In the genomic region with DNA sequence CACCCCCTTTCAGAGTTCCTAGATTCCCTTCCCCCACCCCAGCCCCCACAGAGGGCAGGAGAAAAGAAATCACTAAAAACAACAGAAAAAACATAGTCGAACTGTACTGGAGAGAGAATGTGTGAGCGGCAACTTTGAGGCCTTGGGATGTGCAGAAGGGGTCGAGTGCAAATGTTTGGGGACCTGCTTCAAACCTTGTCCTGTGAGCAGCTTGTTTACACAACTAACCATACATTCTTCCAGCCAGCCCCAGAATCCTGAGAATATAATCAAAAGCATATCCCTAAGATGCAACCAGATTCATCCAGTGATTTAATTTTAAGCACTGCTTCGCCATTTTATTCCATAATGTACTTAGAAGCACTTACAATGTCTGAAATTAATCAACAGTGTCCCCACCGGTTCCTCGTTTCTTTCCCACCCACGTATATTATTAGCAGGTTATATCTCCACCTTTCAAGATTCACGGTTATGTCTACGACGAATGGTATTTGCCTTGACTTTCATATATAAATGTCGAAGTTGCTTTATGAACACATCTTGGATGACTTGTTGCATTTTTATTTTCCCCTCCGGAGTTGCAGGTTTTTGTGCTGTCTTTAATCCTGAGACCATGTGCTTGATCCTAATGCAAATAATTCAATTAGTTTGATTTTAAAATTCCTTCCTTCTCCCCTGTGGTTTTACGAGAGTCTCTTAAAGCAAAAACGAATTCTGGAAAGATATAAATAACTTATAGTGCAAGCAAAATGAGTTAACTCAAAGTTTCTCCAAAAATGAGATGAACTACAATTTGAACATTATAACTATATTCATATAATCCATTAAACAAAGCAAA, we compare ENCODE assay signal across 26 cellular contexts.
DNase-seq lines count a peak whose midpoint lies in the region; ATAC-seq and TF ChIP-seq lines count a peak whose summit lies in the region.
"Had no signal": no experiment of that assay in that cellular context is flagged by ENCODE, and none has a peak within 500 bp of the region (broad histone marks: within the 10 kb centered on the region; RNA-seq: fewer than 3 reads in every experiment).

No MANE protein-coding gene starts in this region.

- no peak overlapping the region for H2AK5ac ChIP-seq in H9 (ENCODE audit: insufficient read length, low read length)

- peaks cover 11% of the 10 kb centered on the region; the same call in 1 of the 2 replicates for H3K4me1 ChIP-seq in H9 (ENCODE audit: insufficient read depth, low read length)
- no peaks in the 10 kb centered on the region for H3K4me1 ChIP-seq in endodermal cell (ENCODE audit: control insufficient read depth, insufficient read depth, low read length)
- H3K4me1 ChIP-seq in CD4-positive, alpha-beta memory T cell (ENCODE audit: insufficient read depth, low read length), result peaks cover 9% of the 10 kb centered on the region
- H3K4me1 ChIP-seq: BE2C, Peyer's patch had no signal

- no peak for ATAC-seq in GM21737 (IDR thresholded peaks at IDR 0.05; ENCODE audit: unreplicated experiment)

- H3K9me3 Mint-ChIP-seq in H9 (no peaks in the 10 kb centered on the region), endodermal cell (no peaks in the 10 kb centered on the region)
- no peaks in the 10 kb centered on the region for H3K9me3 Mint-ChIP-seq in CD4-positive, alpha-beta memory T cell
- H3K9me3 Mint-ChIP-seq: CD14-positive monocyte; IgD-negative memory B cell; T-helper 1 cell treated with Interleukin-12 subunit alpha and Interleukin-12 subunit beta and Interleukin-4 antibody, amounts not matched to agents 30 μg/mL and 1 μg/mL, for 36 hours had no signal

- no peaks in the 10 kb centered on the region for H3K79me1 ChIP-seq in H9 (ENCODE audit: insufficient read depth, low read depth, low read length, poor library complexity, severe bottlenecking)

- H3K36me3 ChIP-seq in SK-N-MC (ENCODE audit: insufficient read depth, low read length) (no peaks in the 10 kb centered on the region), endodermal cell (ENCODE audit: control insufficient read depth, insufficient read depth, low read length) (no peaks in the 10 kb centered on the region)
- no peaks in the 10 kb centered on the region for H3K36me3 ChIP-seq in CD4-positive, alpha-beta memory T cell (ENCODE audit: insufficient read depth, low read length)
- H3K36me3 ChIP-seq: BE2C, Peyer's patch had no signal

- H3K23me2 ChIP-seq in H9 (ENCODE audit: insufficient read length, low read depth, low read length, poor library complexity, severe bottlenecking), result no peaks in the 10 kb centered on the region

- H3K27me3 Mint-ChIP-seq in H9 (ENCODE audit: low read depth) (no peaks in the 10 kb centered on the region), endodermal cell (ENCODE audit: insufficient read depth) (no peaks in the 10 kb centered on the region)
- H3K27me3 Mint-ChIP-seq in CD4-positive, alpha-beta memory T cell, result no peaks in the 10 kb centered on the region
- H3K27me3 Mint-ChIP-seq: IgD-negative memory B cell had no signal

- CTCF ChIA-PET in CD4-positive, alpha-beta memory T cell (lab: Charles Lee; ENCODE audit: partially characterized antibody), result no interaction called here

- H3K4me1 Mint-ChIP-seq in H9 (peaks cover 79 to 81% of the 10 kb centered on the region in 2 experiments), endodermal cell (peaks cover 34% of the 10 kb centered on the region)
- H3K4me1 Mint-ChIP-seq in CD4-positive, alpha-beta memory T cell, result peaks cover 10 to 18% (median 10%) of the 10 kb centered on the region in 4 donors
- H3K4me1 Mint-ChIP-seq: CD14-positive monocyte had no signal

- no peak overlapping the region for H4K5ac ChIP-seq in H9 (ENCODE audit: insufficient read length, low read depth, low read length)

- H3K27ac Mint-ChIP-seq in H9 (peak overlapping the region in 2 of 3 experiments; percentile 71 to 83; a peak in 4 of 7 replicates), endodermal cell (no peak overlapping the region)
- H3K27ac Mint-ChIP-seq in CD4-positive, alpha-beta memory T cell, result no peak overlapping the region
- H3K27ac Mint-ChIP-seq: IgD-negative memory B cell; T-helper 1 cell treated with Interleukin-12 subunit alpha and Interleukin-12 subunit beta and Interleukin-4 antibody, amounts not matched to agents 30 μg/mL and 1 μg/mL, for 36 hours had no signal

- H3K36me3 Mint-ChIP-seq in H9 (ENCODE audit: insufficient read depth in 1 of 3, low read depth in 3 of 3) (0 out of 7 replicates have a peak, but pooled peaks cover 0 to 2% (median 0%) of the 10 kb centered on the region in 3 experiments), endodermal cell (ENCODE audit: low read depth) (no peaks in the 10 kb centered on the region)
- H3K36me3 Mint-ChIP-seq in CD4-positive, alpha-beta memory T cell, result peaks cover 1 to 60% of the 10 kb centered on the region in 2 donors
- H3K36me3 Mint-ChIP-seq: CD14-positive monocyte had no signal

- H3K56ac ChIP-seq in H9 (ENCODE audit: insufficient read length, low read depth, low read length), result no peak overlapping the region

- H2BK120ac ChIP-seq in H9 (ENCODE audit: low read depth, low read length, poor library complexity, severe bottlenecking), result no peak overlapping the region

- H2BK12ac ChIP-seq in H9 (ENCODE audit: insufficient read length, low read depth, low read length), result no peak overlapping the region

- DNase-seq in H9 (no peak), SK-N-MC (ENCODE audit: low read depth, low spot score) (peak; percentile 90), endodermal cell (peak; percentile 14), NCI-H1417 treated with DMSO at 0.1 percent for 48 hours (lab: John Stamatoyannopoulos, UW) (no peak)
- DNase-seq in NK-92 treated with Interleukin-12 subunit alpha and Interleukin-12 subunit beta, amount 100 ng/mL, for 24 hours (lab: John Stamatoyannopoulos, UW), result no peak
- DNase-seq in CD4-positive, alpha-beta memory T cell, result no peak
- DNase-seq: ACHN, BE2C, GM23248, HCEC 1CT, NCI-H1092 treated with DMSO at 0.1 percent for 48 hours, NCI-H1436 treated with DMSO at 0.1 percent for 48 hours, NCI-H187 treated with DMSO at 0.1 percent for 48 hours, NCI-H524 treated with DMSO at 0.1 percent for 48 hours, NCI-H774, OCI-M1, Peyer's patch, SIG-M5, SK-N-SH, SW 1271 had no signal

- WGBS in H9 (ENCODE audit: extremely low coverage, insufficient read length, low lambda C conversion rate), result no CpG with 5 or more reads among the region's 14 CpGs
- WGBS in endodermal cell (ENCODE audit: insufficient coverage in 1 of 2, insufficient read length in 1 of 2), 2 experiments, result 91 to 96% methylated on average over 9 to 14 of the region's 14 CpGs

- H4K8ac ChIP-seq in H9 (replicated peaks; ENCODE audit: insufficient read length, low read depth, low read length), result no peak overlapping the region

- H3K9ac ChIP-seq in H9 (ENCODE audit: extremely low read depth, insufficient read length, low read length) (no peak overlapping the region), SK-N-MC (ENCODE audit: insufficient read length) (no peak overlapping the region), endodermal cell (ENCODE audit: extremely low read depth, low read length, poor library complexity, severe bottlenecking) (no peak overlapping the region)
- H3K9ac ChIP-seq: GM23248, KMS-11, SK-N-SH had no signal

- no peak overlapping the region for H3K4me2 ChIP-seq in H9 (ENCODE audit: insufficient read depth, insufficient read length, low read length)
- H3K4me2 ChIP-seq: KMS-11, SK-N-SH had no signal

- H4K20me1 ChIP-seq in H9 (ENCODE audit: control insufficient read depth, insufficient read depth, insufficient read length), result no peaks in the 10 kb centered on the region

- H2BK20ac ChIP-seq in H9 (ENCODE audit: low read depth, low read length, poor library complexity, severe bottlenecking), result no peak overlapping the region

- no peak overlapping the region for H2BK5ac ChIP-seq in H9 (ENCODE audit: insufficient read length, low read length)

- no peak overlapping the region for H4K91ac ChIP-seq in H9 (ENCODE audit: insufficient read length, low read depth, low read length)

- no peak overlapping the region for H3K14ac ChIP-seq in H9 (ENCODE audit: insufficient read depth, low read length)

- H3K18ac ChIP-seq in H9 (ENCODE audit: insufficient read length, low read depth, low read length), result no peak overlapping the region

- H3K4ac ChIP-seq in H9 (ENCODE audit: low read depth, low read length), result no peak overlapping the region

- intact Hi-C loops in CD4-positive, alpha-beta memory T cell (cut with micrococcal nuclease), result no loop called here

- no peak overlapping the region for H3K4me3 Mint-ChIP-seq in H9
- no peak overlapping the region for H3K4me3 Mint-ChIP-seq in endodermal cell
- no peak overlapping the region for H3K4me3 Mint-ChIP-seq in CD4-positive, alpha-beta memory T cell
- H3K4me3 Mint-ChIP-seq: CD14-positive monocyte; IgD-negative memory B cell; T-helper 1 cell treated with Interleukin-12 subunit alpha and Interleukin-12 subunit beta and Interleukin-4 antibody, amounts not matched to agents 30 μg/mL and 1 μg/mL, for 36 hours had no signal

- H3K27ac ChIP-seq in H9 (ENCODE audit: insufficient read length, low read depth, low read length) (no peak overlapping the region), SK-N-MC (no peak overlapping the region; the same call in 1 of the 2 replicates), endodermal cell (ENCODE audit: low read depth, low read length) (no peak overlapping the region)
- no peak overlapping the region for H3K27ac ChIP-seq in CD4-positive, alpha-beta memory T cell (ENCODE audit: low read depth, low read length)
- H3K27ac ChIP-seq: GM23248, HL-60, KMS-11, Peyer's patch had no signal

- H2AFZ ChIP-seq in H9 (ENCODE audit: low read length), result no peak overlapping the region
- H2AFZ ChIP-seq: GM23248 had no signal

- TF ChIP-seq CTCF in H9 (conservative IDR thresholded peaks at IDR 0.05) (no peak), endodermal cell (conservative IDR thresholded peaks at IDR 0.05) (no peak)

- no peak overlapping the region for H3T11ph ChIP-seq in H9 (ENCODE audit: low read length)

- no peaks in the 10 kb centered on the region for H3K79me2 ChIP-seq in H9 (ENCODE audit: insufficient read depth, low read length)

- POLR2A ChIA-PET in CD4-positive, alpha-beta memory T cell (lab: Charles Lee; ENCODE audit: partially characterized antibody), result no interaction called here

- H2BK15ac ChIP-seq in H9 (ENCODE audit: low read depth, low read length), result no peak overlapping the region

- H3K27me3 ChIP-seq in H9 (ENCODE audit: insufficient read depth, low read length) (no peaks in the 10 kb centered on the region), endodermal cell (ENCODE audit: control insufficient read depth, insufficient read depth, low read length, poor library complexity, severe bottlenecking) (no peaks in the 10 kb centered on the region)
- no peaks in the 10 kb centered on the region for H3K27me3 ChIP-seq in CD4-positive, alpha-beta memory T cell (ENCODE audit: insufficient read depth, low read length)
- H3K27me3 ChIP-seq: Peyer's patch had no signal

- H3K4me3 ChIP-seq in SK-N-MC, result peak overlapping the region; percentile 59
- no peak overlapping the region for H3K4me3 ChIP-seq in endodermal cell (ENCODE audit: low read length)
- no peak overlapping the region for H3K4me3 ChIP-seq in CD4-positive, alpha-beta memory T cell (ENCODE audit: low read length in 2 of 2)
- H3K4me3 ChIP-seq: GM23248, Peyer's patch had no signal

- H3K23ac ChIP-seq in H9 (ENCODE audit: insufficient read length, low read depth, low read length), result no peak overlapping the region

- no peaks in the 10 kb centered on the region for H3K9me3 ChIP-seq in H9 (ENCODE audit: control insufficient read depth, low read depth, low read length)
- H3K9me3 ChIP-seq in SK-N-MC (ENCODE audit: low read depth, low read length), result no peaks in the 10 kb centered on the region
- no peaks in the 10 kb centered on the region for H3K9me3 ChIP-seq in endodermal cell (ENCODE audit: control insufficient read depth, low read length)
- no peaks in the 10 kb centered on the region for H3K9me3 ChIP-seq in CD4-positive, alpha-beta memory T cell (ENCODE audit: control insufficient read depth in 1 of 2, low read length in 2 of 2)
- H3K9me3 ChIP-seq: BE2C, Peyer's patch, SK-N-SH had no signal

Comparison
In these comparisons a context has a peak if more than half of its experiments do, and no peak if none do; other contexts are left out.
1. DNase-seq: peak in SK-N-MC (single experiment) and endodermal cell (single experiment); none in H9 (single experiment), NK-92 treated with Interleukin-12 subunit alpha and Interleukin-12 subunit beta, amount 100 ng/mL, for 24 hours (single experiment), NCI-H1417 treated with DMSO at 0.1 percent for 48 hours (single experiment) and CD4-positive, alpha-beta memory T cell (0 of 5).
2. H3K27ac Mint-ChIP-seq: peak in H9 (2 of 3); none in endodermal cell (single experiment) and CD4-positive, alpha-beta memory T cell (0 of 7).